25 cellular contexts compared by ENCODE assay signal in the genomic region with DNA sequence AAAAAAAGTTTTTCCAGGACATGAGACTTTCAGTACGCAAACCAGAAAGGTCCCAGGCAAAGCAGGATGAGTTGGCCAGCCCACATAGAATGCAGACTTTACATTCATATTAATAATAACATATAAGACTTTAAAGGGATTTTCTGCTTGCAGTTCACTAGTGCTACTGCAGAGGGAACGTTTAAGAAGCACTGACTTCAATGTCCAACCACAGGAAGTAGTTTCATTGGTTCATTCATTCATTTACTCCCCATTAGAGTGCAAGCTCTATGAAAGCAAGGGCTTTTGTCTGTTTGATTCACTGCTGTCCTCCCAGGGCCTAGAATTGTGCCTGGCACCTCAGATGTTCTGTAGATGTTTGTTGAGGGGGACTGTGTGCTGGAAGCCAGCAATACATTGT. TPM values are rescaled to one million over a fixed set of nuclear protein-coding genes. Genes with fewer than 3 reads are reported as not detected.
DNase-seq lines count a peak whose midpoint lies in the region; TF ChIP-seq lines count a peak whose summit lies in the region.
"Had no signal": no experiment of that assay in that cellular context is flagged by ENCODE, and none has a peak within 500 bp of the region (broad histone marks: within the 10 kb centered on the region; RNA-seq: fewer than 3 reads in every experiment).

No MANE protein-coding gene starts in this region.

- no peaks in the 10 kb centered on the region for H3K36me3 Mint-ChIP-seq in osteocyte (ENCODE audit: unreplicated experiment)
- H3K36me3 Mint-ChIP-seq: activated naive CD8-positive, alpha-beta T cell; CD8-positive, alpha-beta T cell had no signal

- H3K9me2 ChIP-seq in GM23248 (ENCODE audit: insufficient read depth), result no peaks in the 10 kb centered on the region

- H3F3A ChIP-seq in GM23248 (ENCODE audit: insufficient read depth), result peaks cover 36% of the 10 kb centered on the region

- H3K27me3 Mint-ChIP-seq in osteocyte (ENCODE audit: unreplicated experiment), result peaks cover 4% of the 10 kb centered on the region

- WGBS in GM23248 (ENCODE audit: low coverage in 1 of 2, low lambda C conversion rate in 2 of 2, missing lambda C conversion rate in 2 of 2), 2 experiments, result 60 to 61% methylated on average over 2 of the region's 2 CpGs

- H3K4me3 Mint-ChIP-seq in osteocyte (ENCODE audit: unreplicated experiment), result no peak overlapping the region
- H3K4me3 Mint-ChIP-seq: activated naive CD8-positive, alpha-beta T cell; CD8-positive, alpha-beta T cell; nephron progenitor cell had no signal

- peak; percentile 7 for TF ChIP-seq CTCF in cardiac fibroblast (IDR thresholded peaks at IDR 0.05; ENCODE audit: low read depth, low read length)
- TF ChIP-seq CTCF in osteocyte (IDR thresholded peaks at IDR 0.05), result peak; percentile 17

- H3K27ac ChIP-seq in GM23248, result no peak overlapping the region
- H3K27ac ChIP-seq: esophagus muscularis mucosa, gastroesophageal sphincter, right lobe of liver, tibial artery had no signal

- no peaks in the 10 kb centered on the region for H3K4me1 Mint-ChIP-seq in osteocyte (ENCODE audit: unreplicated experiment)

- H3K36me3 ChIP-seq in GM23248 (ENCODE audit: low read depth), result no peaks in the 10 kb centered on the region
- H3K36me3 ChIP-seq: esophagus muscularis mucosa, gastroesophageal sphincter, right lobe of liver, tibial artery had no signal

- DNase-seq in GM23248 (peak; percentile 48), RKO (ENCODE audit: low spot score) (peak; percentile 34), cardiac fibroblast (ENCODE audit: low read depth in 2 of 2) (no peak), osteocyte (ENCODE audit: extremely low spot score, unreplicated experiment) (no peak), NOMO-1 treated with dmso at 0.1 percent for 144 hours (lab: John Stamatoyannopoulos, UW; ENCODE audit: unreplicated experiment) (no peak), ecto neural progenitor cell (ENCODE audit: low spot score) (no peak)
- DNase-seq in activated CD8-positive, alpha-beta memory T cell treated with anti-CD3 and anti-CD28 coated beads, Interleukin-2, amount 50 U/mL, for 4 hours, result no peak
- DNase-seq: AML-193; CD8-positive, alpha-beta T cell; DMS 273 treated with DMSO at 0.1 percent for 48 hours; effector memory CD4-positive, alpha-beta T cell; mucosa of descending colon; NCI-H1092 treated with DMSO at 0.1 percent for 48 hours; NCI-H187 treated with DMSO at 0.1 percent for 48 hours; NCI-H2227 treated with DMSO at 0.1 percent for 48 hours; nephron progenitor cell; right lobe of liver; stimulated activated naive CD8-positive, alpha-beta T cell treated with anti-CD3 and anti-CD28 coated beads, Interleukin-15, Interleukin-2, amounts not matched to agents 100 U/mL and 50 U/mL, for 24 hours; tibial artery had no signal

- no peaks in the 10 kb centered on the region for H4K20me1 ChIP-seq in GM23248 (ENCODE audit: insufficient read depth)

- H3K4me3 ChIP-seq in GM23248 (no peak overlapping the region), cardiac fibroblast (replicated peaks in 1 of 2; ENCODE audit: low read depth in 2 of 2, low read length in 2 of 2) (no peak overlapping the region)
- H3K4me3 ChIP-seq: esophagus muscularis mucosa, gastroesophageal sphincter, mucosa of descending colon, right lobe of liver, tibial artery had no signal

- in situ Hi-C loops in GM23248 (cut with MboI), result no loop called here

- no peak overlapping the region for H2AFZ ChIP-seq in GM23248

- H3K27me3 ChIP-seq in GM23248 (replicated peaks; ENCODE audit: insufficient read depth), result no peaks in the 10 kb centered on the region
- H3K27me3 ChIP-seq: esophagus muscularis mucosa, right lobe of liver had no signal

- no peak overlapping the region for H3K4me2 ChIP-seq in GM23248 (ENCODE audit: unreplicated experiment)

- H3K79me2 ChIP-seq in GM23248 (ENCODE audit: insufficient read depth), result no peaks in the 10 kb centered on the region

- H3K9ac ChIP-seq in GM23248, result no peak overlapping the region

- H3K9me3 ChIP-seq in GM23248 (ENCODE audit: low read depth), result no peaks in the 10 kb centered on the region
- H3K9me3 ChIP-seq: esophagus muscularis mucosa, gastroesophageal sphincter, mucosa of descending colon, right lobe of liver, tibial artery had no signal

- peaks cover 40% of the 10 kb centered on the region for H3K4me1 ChIP-seq in GM23248 (ENCODE audit: insufficient read depth)
- H3K4me1 ChIP-seq: esophagus muscularis mucosa, gastroesophageal sphincter, right lobe of liver had no signal

- H3K9me3 Mint-ChIP-seq in osteocyte (ENCODE audit: unreplicated experiment), result no peaks in the 10 kb centered on the region
- H3K9me3 Mint-ChIP-seq: activated T-helper 2 cell treated with anti-CD3 and anti-CD28 coated beads, Interferon-gamma antibody, Interleukin-2, Interleukin-4, amounts not matched to agents 10 μg/mL and 5 μg/mL and 100 μg/mL, durations not matched to agents 14 hours and 24 hours and 36 hours; CD8-positive, alpha-beta T cell; nephron progenitor cell had no signal

- no peak overlapping the region for H3K27ac Mint-ChIP-seq in osteocyte (ENCODE audit: unreplicated experiment)
- H3K27ac Mint-ChIP-seq: activated naive CD8-positive, alpha-beta T cell; activated T-helper 2 cell treated with anti-CD3 and anti-CD28 coated beads, Interferon-gamma antibody, Interleukin-2, Interleukin-4, amounts not matched to agents 10 μg/mL and 5 μg/mL and 100 μg/mL, durations not matched to agents 14 hours and 24 hours and 36 hours; CD8-positive, alpha-beta T cell; nephron progenitor cell had no signal

RNA-seq across cellular contexts. Expression of a gene that starts 11.8 kb away (rescaled TPM):
- total RNA-seq in GM23248 (2014; rRNA removed; shearing (Covaris generic)), result 34.4 and 50.9 TPM in 2 replicates
- polyA plus RNA-seq in GM23248 (2016; fragmentation: Nextera tagmentation; extraction: Ambion mirVana), result 96.0 and 99.6 TPM in 2 replicates
- total RNA-seq in osteocyte, result 4.2 and 4.5 TPM in 2 replicates
- total RNA-seq: CD8-positive, alpha-beta T cell had no signal

RNA-seq across cellular contexts. Expression of a gene that starts 28.4 kb away (rescaled TPM):
- 0.51 and 2.1 TPM in 2 replicates for total RNA-seq in GM23248 (2014; rRNA removed; shearing (Covaris generic))
- polyA plus RNA-seq in GM23248 (2016; fragmentation: Nextera tagmentation; extraction: Ambion mirVana), result 3.9 and 4.0 TPM in 2 replicates
- 27.1 and 30.0 TPM in 2 replicates for total RNA-seq in osteocyte
- total RNA-seq: activated T-helper 2 cell treated with anti-CD3 and anti-CD28 coated beads, Interferon-gamma antibody, Interleukin-2, Interleukin-4, amounts not matched to agents 10 μg/mL and 5 μg/mL and 100 μg/mL, durations not matched to agents 14 hours and 24 hours and 36 hours; CD8-positive, alpha-beta T cell; G401; H4 had no signal

Comparison
In these comparisons a context has a peak if more than half of its experiments do, and no peak if none do; other contexts are left out.
1. DNase-seq: peak in GM23248 (single experiment) and RKO (single experiment); none in cardiac fibroblast (0 of 2), osteocyte (single experiment), activated CD8-positive, alpha-beta memory T cell treated with anti-CD3 and anti-CD28 coated beads, Interleukin-2, amount 50 U/mL, for 4 hours (single experiment), NOMO-1 treated with dmso at 0.1 percent for 144 hours (single experiment) and ecto neural progenitor cell (single experiment).